9 cellular contexts compared by ENCODE assay signal in the genomic region with DNA sequence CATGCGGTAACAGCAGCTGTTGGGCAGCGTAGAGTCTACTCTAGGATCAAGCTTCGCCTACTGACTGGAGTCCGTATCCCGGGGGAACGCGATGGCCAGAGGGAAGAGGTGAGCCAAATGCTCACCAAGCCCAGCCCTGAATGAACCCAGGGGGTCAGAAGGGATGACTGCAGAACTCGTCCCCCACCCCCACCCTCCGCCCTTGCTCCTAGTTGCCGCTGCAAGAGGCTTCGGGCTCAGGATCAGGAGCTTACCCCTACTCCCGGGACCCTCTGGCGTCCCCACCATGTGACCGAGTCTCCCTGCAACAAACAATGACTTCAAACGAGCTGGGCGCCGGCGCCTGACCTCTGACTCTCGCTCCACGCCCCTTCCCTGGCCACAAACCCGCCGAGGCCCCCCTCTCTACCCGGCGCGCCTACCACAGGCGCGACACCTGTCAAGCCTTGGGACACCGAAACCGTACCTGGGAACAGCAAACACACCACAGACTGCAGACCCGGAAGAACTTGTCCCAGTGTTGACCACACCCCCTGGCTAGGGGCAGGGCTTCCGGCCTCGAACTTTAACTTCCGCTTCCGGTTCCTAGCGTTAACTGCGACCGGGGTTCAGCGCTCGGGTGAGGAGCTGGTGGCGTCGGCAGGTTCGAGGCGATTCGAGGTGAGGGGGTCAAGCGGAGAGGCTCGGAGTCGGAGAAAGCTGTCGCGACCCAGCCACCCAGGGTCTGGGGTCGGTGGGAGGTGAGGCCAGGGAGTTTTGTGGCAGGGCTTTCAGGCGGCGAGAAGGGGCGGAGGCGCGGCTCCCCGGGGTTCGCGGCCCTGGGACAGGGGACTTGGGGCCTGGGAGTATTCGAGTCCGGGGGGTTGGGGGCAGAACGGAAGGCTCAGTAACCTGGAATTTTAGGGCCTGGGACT. TPM values are rescaled to one million over a fixed set of nuclear protein-coding genes. Genes with fewer than 3 reads are reported as not detected.
DNase-seq lines count a peak whose midpoint lies in the region; ATAC-seq, FAIRE-seq and TF ChIP-seq lines count a peak whose summit lies in the region.
"Had no signal": no experiment of that assay in that cellular context is flagged by ENCODE, and none has a peak within 500 bp of the region (broad histone marks: within the 10 kb centered on the region; RNA-seq: fewer than 3 reads in every experiment).

A gene (plus strand): TSS at position 594 of the 914 bp plus-strand sequence. CDS start 420 bp downstream, outside the sequence.

- H3K4me3 ChIP-seq in kidney (ENCODE audit: low read length in 2 of 2): peak within 1 kb of the TSS; percentile 86 to 96

- H3K4me1 ChIP-seq in kidney (ENCODE audit: control insufficient read depth in 1 of 2, insufficient read depth in 1 of 2, low read depth in 1 of 2, low read length in 2 of 2): peaks cover 4 to 8% of the 10 kb centered on the region in 2 donors

- peak; percentile 86 for ATAC-seq in HG03439 (IDR thresholded peaks at IDR 0.05; ENCODE audit: unreplicated experiment)

- intact Hi-C loops in kidney (cut with DNase I): no loop called here

- H3K9ac ChIP-seq in kidney (ENCODE audit: low read length in 2 of 2): peak within 1 kb of the TSS; percentile 90 to 91

- DNase-seq in Ammon's horn (ENCODE audit: low spot score): peak; percentile 94
- peak; percentile 91 for DNase-seq in GM19238 (ENCODE audit: insufficient read length, low spot score)
- DNase-seq in NCI-H510A treated with DMSO at 0.1 percent for 48 hours (lab: John Stamatoyannopoulos, UW): peak; percentile 92
- DNase-seq in activated CD4-positive, alpha-beta T cell treated with anti-CD3 and anti-CD28 coated beads for 24 hours (ENCODE audit: low read depth in 2 of 2): peak; percentile 82 to 84
- peak; percentile 95 for DNase-seq in cerebellum (ENCODE audit: low spot score)
- DNase-seq in kidney: peak; percentile 93
- peak; percentile 79 to 81 for DNase-seq in stimulated activated CD4-positive, alpha-beta T cell treated with anti-CD3 and anti-CD28 coated beads, Interleukin-15, amount 100 ng/mL, for 1 hour (ENCODE audit: low read depth in 1 of 2, low spot score in 1 of 2)

- H3K27ac ChIP-seq in kidney (ENCODE audit: low read depth in 2 of 2, low read length in 2 of 2): peak within 1 kb of the TSS in 1 of 2 donors; percentile 49

- peak; percentile 33 for FAIRE-seq in kidney (lab: Jason Lieb, UNC)
- FAIRE-seq: TTC549 had no signal

- no peaks in the 10 kb centered on the region for H3K9me3 ChIP-seq in kidney (ENCODE audit: control insufficient read depth in 1 of 2, low read length in 2 of 2)

- peaks cover 0 to 5% of the 10 kb centered on the region in 2 donors for H3K36me3 ChIP-seq in kidney (ENCODE audit: control insufficient read depth in 1 of 2, insufficient read depth in 2 of 2, low read length in 2 of 2)

- TF ChIP-seq CTCF in kidney (IDR thresholded peaks at IDR 0.05; ENCODE audit: borderline replicate concordance, extremely low read depth, insufficient read depth): no peak

RNA-seq across cellular contexts. Expression of the gene that starts here (rescaled TPM):
- total RNA-seq in cerebellum: 76.4 TPM
- total RNA-seq in kidney: 322 TPM
- 968 TPM for polyA plus RNA-seq in kidney (ENCODE audit: insufficient read depth, low read depth, low replicate concordance)
